In genomic region chr5:1523793-1524480, GRCh38 we compare ENCODE assay signal across 1 cellular context.
TF ChIP-seq lines count a peak whose summit lies in the region.

A gene with protein sequence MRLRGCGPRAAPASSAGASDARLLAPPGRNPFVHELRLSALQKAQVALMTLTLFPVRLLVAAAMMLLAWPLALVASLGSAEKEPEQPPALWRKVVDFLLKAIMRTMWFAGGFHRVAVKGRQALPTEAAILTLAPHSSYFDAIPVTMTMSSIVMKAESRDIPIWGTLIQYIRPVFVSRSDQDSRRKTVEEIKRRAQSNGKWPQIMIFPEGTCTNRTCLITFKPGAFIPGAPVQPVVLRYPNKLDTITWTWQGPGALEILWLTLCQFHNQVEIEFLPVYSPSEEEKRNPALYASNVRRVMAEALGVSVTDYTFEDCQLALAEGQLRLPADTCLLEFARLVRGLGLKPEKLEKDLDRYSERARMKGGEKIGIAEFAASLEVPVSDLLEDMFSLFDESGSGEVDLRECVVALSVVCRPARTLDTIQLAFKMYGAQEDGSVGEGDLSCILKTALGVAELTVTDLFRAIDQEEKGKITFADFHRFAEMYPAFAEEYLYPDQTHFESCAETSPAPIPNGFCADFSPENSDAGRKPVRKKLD (minus strand): TSS chr5:1523960. CDS start chr5:1523844, 116 bp downstream.

TF ChIP-seq in K562, 482 proteins besides CTCF, POLR2A, EP300 and RAD21 (continued from another document and continues in another):
- TF ChIP-seq, protein P1, sequence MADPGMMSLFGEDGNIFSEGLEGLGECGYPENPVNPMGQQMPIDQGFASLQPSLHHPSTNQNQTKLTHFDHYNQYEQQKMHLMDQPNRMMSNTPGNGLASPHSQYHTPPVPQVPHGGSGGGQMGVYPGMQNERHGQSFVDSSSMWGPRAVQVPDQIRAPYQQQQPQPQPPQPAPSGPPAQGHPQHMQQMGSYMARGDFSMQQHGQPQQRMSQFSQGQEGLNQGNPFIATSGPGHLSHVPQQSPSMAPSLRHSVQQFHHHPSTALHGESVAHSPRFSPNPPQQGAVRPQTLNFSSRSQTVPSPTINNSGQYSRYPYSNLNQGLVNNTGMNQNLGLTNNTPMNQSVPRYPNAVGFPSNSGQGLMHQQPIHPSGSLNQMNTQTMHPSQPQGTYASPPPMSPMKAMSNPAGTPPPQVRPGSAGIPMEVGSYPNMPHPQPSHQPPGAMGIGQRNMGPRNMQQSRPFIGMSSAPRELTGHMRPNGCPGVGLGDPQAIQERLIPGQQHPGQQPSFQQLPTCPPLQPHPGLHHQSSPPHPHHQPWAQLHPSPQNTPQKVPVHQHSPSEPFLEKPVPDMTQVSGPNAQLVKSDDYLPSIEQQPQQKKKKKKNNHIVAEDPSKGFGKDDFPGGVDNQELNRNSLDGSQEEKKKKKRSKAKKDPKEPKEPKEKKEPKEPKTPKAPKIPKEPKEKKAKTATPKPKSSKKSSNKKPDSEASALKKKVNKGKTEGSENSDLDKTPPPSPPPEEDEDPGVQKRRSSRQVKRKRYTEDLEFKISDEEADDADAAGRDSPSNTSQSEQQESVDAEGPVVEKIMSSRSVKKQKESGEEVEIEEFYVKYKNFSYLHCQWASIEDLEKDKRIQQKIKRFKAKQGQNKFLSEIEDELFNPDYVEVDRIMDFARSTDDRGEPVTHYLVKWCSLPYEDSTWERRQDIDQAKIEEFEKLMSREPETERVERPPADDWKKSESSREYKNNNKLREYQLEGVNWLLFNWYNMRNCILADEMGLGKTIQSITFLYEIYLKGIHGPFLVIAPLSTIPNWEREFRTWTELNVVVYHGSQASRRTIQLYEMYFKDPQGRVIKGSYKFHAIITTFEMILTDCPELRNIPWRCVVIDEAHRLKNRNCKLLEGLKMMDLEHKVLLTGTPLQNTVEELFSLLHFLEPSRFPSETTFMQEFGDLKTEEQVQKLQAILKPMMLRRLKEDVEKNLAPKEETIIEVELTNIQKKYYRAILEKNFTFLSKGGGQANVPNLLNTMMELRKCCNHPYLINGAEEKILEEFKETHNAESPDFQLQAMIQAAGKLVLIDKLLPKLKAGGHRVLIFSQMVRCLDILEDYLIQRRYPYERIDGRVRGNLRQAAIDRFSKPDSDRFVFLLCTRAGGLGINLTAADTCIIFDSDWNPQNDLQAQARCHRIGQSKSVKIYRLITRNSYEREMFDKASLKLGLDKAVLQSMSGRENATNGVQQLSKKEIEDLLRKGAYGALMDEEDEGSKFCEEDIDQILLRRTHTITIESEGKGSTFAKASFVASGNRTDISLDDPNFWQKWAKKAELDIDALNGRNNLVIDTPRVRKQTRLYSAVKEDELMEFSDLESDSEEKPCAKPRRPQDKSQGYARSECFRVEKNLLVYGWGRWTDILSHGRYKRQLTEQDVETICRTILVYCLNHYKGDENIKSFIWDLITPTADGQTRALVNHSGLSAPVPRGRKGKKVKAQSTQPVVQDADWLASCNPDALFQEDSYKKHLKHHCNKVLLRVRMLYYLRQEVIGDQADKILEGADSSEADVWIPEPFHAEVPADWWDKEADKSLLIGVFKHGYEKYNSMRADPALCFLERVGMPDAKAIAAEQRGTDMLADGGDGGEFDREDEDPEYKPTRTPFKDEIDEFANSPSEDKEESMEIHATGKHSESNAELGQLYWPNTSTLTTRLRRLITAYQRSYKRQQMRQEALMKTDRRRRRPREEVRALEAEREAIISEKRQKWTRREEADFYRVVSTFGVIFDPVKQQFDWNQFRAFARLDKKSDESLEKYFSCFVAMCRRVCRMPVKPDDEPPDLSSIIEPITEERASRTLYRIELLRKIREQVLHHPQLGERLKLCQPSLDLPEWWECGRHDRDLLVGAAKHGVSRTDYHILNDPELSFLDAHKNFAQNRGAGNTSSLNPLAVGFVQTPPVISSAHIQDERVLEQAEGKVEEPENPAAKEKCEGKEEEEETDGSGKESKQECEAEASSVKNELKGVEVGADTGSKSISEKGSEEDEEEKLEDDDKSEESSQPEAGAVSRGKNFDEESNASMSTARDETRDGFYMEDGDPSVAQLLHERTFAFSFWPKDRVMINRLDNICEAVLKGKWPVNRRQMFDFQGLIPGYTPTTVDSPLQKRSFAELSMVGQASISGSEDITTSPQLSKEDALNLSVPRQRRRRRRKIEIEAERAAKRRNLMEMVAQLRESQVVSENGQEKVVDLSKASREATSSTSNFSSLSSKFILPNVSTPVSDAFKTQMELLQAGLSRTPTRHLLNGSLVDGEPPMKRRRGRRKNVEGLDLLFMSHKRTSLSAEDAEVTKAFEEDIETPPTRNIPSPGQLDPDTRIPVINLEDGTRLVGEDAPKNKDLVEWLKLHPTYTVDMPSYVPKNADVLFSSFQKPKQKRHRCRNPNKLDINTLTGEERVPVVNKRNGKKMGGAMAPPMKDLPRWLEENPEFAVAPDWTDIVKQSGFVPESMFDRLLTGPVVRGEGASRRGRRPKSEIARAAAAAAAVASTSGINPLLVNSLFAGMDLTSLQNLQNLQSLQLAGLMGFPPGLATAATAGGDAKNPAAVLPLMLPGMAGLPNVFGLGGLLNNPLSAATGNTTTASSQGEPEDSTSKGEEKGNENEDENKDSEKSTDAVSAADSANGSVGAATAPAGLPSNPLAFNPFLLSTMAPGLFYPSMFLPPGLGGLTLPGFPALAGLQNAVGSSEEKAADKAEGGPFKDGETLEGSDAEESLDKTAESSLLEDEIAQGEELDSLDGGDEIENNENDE (IDR thresholded peaks at IDR 0.05; ENCODE audit: low read depth, low read length), result no peak
- TF ChIP-seq ZNF280A (IDR thresholded peaks at IDR 0.05; ENCODE audit: low read depth, partially characterized antibody) (no peak), ZNF644 (tag; IDR thresholded peaks at IDR 0.05; ENCODE audit: low read depth) (no peak), ZNF212 (CRISPR knock-in tag; IDR thresholded peaks at IDR 0.05) (no peak), KLF6 (CRISPR knock-in tag; IDR thresholded peaks at IDR 0.05; ENCODE audit: borderline replicate concordance) (no peak), XRCC3 (IDR thresholded peaks at IDR 0.05) (no peak), ZNF232 (CRISPR knock-in tag; IDR thresholded peaks at IDR 0.05) (no peak), MAZ (CRISPR knock-in tag; conservative IDR thresholded peaks at IDR 0.05 in 1 of 2, IDR thresholded peaks at IDR 0.05 in 1 of 2) (peak; percentile 84 to 85), ADNP (tag; IDR thresholded peaks at IDR 0.05) (no peak), ZNF408 (CRISPR knock-in tag; IDR thresholded peaks at IDR 0.05; ENCODE audit: low read depth) (no peak), POLR2H (tag; IDR thresholded peaks at IDR 0.05; ENCODE audit: low read depth) (no peak), NKRF (IDR thresholded peaks at IDR 0.05; ENCODE audit: borderline replicate concordance) (no peak), ZFPM2 (CRISPR knock-in tag; IDR thresholded peaks at IDR 0.05) (no peak), ZNF274 (IDR thresholded peaks at IDR 0.05; ENCODE audit: borderline replicate concordance, low read depth, low read length) (no peak), CSDE1 (IDR thresholded peaks at IDR 0.05) (no peak)
- TF ChIP-seq, protein P2, sequence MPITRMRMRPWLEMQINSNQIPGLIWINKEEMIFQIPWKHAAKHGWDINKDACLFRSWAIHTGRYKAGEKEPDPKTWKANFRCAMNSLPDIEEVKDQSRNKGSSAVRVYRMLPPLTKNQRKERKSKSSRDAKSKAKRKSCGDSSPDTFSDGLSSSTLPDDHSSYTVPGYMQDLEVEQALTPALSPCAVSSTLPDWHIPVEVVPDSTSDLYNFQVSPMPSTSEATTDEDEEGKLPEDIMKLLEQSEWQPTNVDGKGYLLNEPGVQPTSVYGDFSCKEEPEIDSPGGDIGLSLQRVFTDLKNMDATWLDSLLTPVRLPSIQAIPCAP (CRISPR knock-in tag; IDR thresholded peaks at IDR 0.05; ENCODE audit: borderline replicate concordance), result no peak
- TF ChIP-seq, protein P3, sequence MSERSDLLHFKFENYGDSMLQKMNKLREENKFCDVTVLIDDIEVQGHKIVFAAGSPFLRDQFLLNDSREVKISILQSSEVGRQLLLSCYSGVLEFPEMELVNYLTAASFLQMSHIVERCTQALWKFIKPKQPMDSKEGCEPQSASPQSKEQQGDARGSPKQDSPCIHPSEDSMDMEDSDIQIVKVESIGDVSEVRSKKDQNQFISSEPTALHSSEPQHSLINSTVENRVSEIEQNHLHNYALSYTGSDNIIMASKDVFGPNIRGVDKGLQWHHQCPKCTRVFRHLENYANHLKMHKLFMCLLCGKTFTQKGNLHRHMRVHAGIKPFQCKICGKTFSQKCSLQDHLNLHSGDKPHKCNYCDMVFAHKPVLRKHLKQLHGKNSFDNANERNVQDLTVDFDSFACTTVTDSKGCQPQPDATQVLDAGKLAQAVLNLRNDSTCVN (CRISPR knock-in tag; IDR thresholded peaks at IDR 0.05), result no peak
- TF ChIP-seq, protein P4, sequence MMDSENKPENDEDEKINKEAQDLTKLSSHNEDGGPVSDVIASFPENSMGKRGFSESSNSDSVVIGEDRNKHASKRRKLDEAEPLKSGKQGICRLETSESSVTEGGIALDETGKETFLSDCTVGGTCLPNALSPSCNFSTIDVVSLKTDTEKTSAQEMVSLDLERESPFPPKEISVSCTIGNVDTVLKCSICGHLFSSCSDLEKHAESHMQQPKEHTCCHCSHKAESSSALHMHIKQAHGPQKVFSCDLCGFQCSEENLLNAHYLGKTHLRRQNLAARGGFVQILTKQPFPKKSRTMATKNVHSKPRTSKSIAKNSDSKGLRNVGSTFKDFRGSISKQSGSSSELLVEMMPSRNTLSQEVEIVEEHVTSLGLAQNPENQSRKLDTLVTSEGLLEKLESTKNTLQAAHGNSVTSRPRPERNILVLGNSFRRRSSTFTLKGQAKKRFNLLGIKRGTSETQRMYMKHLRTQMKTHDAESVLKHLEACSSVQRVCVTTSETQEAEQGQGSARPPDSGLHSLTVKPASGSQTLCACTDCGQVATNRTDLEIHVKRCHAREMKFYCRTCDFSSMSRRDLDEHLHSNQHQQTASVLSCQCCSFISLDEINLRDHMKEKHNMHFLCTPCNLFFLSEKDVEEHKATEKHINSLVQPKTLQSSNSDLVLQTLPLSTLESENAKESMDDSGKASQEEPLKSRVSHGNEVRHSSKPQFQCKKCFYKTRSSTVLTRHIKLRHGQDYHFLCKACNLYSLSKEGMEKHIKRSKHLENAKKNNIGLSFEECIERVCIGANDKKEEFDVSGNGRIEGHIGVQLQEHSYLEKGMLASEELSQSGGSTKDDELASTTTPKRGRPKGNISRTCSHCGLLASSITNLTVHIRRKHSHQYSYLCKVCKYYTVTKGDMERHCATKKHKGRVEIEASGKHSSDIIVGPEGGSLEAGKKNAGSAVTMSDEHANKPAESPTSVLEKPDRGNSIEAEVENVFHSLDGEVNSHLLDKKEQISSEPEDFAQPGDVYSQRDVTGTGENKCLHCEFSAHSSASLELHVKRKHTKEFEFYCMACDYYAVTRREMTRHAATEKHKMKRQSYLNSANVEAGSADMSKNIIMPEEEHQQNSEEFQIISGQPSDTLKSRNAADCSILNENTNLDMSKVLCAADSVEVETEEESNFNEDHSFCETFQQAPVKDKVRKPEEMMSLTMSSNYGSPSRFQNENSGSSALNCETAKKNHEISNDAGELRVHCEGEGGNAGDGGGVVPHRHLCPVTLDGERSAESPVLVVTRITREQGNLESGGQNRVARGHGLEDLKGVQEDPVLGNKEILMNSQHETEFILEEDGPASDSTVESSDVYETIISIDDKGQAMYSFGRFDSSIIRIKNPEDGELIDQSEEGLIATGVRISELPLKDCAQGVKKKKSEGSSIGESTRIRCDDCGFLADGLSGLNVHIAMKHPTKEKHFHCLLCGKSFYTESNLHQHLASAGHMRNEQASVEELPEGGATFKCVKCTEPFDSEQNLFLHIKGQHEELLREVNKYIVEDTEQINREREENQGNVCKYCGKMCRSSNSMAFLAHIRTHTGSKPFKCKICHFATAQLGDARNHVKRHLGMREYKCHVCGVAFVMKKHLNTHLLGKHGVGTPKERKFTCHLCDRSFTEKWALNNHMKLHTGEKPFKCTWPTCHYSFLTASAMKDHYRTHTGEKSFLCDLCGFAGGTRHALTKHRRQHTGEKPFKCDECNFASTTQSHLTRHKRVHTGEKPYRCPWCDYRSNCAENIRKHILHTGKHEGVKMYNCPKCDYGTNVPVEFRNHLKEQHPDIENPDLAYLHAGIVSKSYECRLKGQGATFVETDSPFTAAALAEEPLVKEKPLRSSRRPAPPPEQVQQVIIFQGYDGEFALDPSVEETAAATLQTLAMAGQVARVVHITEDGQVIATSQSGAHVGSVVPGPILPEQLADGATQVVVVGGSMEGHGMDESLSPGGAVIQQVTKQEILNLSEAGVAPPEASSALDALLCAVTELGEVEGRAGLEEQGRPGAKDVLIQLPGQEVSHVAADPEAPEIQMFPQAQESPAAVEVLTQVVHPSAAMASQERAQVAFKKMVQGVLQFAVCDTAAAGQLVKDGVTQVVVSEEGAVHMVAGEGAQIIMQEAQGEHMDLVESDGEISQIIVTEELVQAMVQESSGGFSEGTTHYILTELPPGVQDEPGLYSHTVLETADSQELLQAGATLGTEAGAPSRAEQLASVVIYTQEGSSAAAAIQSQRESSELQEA (IDR thresholded peaks at IDR 0.05; ENCODE audit: low read depth), result no peak
- TF ChIP-seq, protein P5, sequence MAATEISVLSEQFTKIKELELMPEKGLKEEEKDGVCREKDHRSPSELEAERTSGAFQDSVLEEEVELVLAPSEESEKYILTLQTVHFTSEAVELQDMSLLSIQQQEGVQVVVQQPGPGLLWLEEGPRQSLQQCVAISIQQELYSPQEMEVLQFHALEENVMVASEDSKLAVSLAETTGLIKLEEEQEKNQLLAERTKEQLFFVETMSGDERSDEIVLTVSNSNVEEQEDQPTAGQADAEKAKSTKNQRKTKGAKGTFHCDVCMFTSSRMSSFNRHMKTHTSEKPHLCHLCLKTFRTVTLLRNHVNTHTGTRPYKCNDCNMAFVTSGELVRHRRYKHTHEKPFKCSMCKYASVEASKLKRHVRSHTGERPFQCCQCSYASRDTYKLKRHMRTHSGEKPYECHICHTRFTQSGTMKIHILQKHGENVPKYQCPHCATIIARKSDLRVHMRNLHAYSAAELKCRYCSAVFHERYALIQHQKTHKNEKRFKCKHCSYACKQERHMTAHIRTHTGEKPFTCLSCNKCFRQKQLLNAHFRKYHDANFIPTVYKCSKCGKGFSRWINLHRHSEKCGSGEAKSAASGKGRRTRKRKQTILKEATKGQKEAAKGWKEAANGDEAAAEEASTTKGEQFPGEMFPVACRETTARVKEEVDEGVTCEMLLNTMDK (IDR thresholded peaks at IDR 0.05; ENCODE audit: borderline replicate concordance, insufficient read depth, low read depth, low read length, poor library complexity, severe bottlenecking), result no peak
